Comparison of ENCODE assay signal across 9 cellular contexts in genomic region chr2:96927420-96928171, GRCh38.
DNase-seq lines count a peak whose midpoint lies in the region; ATAC-seq and TF ChIP-seq lines count a peak whose summit lies in the region.
"Had no signal": no experiment of that assay in that cellular context is flagged by ENCODE, and none has a peak within 500 bp of the region (broad histone marks: within the 10 kb centered on the region; RNA-seq: fewer than 3 reads in every experiment).

No MANE protein-coding gene starts in this region.

- DNase-seq in NCI-H1417 treated with DMSO at 0.1 percent for 48 hours (lab: John Stamatoyannopoulos, UW), result peak; percentile 24
- DNase-seq in tibial artery, result peak; percentile 55 to 86
- DNase-seq: activated naive CD8-positive, alpha-beta T cell treated with anti-CD3 and anti-CD28 coated beads, Interleukin-2, amount 10 ng/mL, durations not matched to agents 7 days and 5 days had no signal

- H3K9me3 ChIP-seq in tibial artery, result no peaks in the 10 kb centered on the region

- no peaks in the 10 kb centered on the region for H3K36me3 ChIP-seq in tibial artery

- intact Hi-C loops in tibial artery (cut with DNase I; ENCODE audit: low total_unique reads), result no loop called here

- TF ChIP-seq CTCF in tibial artery (IDR thresholded peaks at IDR 0.05), result peak; percentile 27 to 45

- peaks cover 0 to 19% (median 11%) of the 10 kb centered on the region in 4 donors for H3K4me1 ChIP-seq in tibial artery

- ATAC-seq in GM19467 (IDR thresholded peaks at IDR 0.05; ENCODE audit: unreplicated experiment), result no peak
- no peak for ATAC-seq in HG03442 (IDR thresholded peaks at IDR 0.05; ENCODE audit: unreplicated experiment)
- ATAC-seq in HG03571 (IDR thresholded peaks at IDR 0.05; ENCODE audit: unreplicated experiment), result no peak
- no peak for ATAC-seq in HG03039 (IDR thresholded peaks at IDR 0.05; ENCODE audit: unreplicated experiment)

- peak overlapping the region; percentile 38 to 51 for H3K4me3 ChIP-seq in tibial artery

- peak overlapping the region; percentile 95 for H3K27ac ChIP-seq in angular gyrus (ENCODE audit: low read depth, low read length)
- peak overlapping the region; percentile 93 for H3K27ac ChIP-seq in layer of hippocampus (ENCODE audit: low read depth, low read length)
- peak overlapping the region; percentile 59 to 68 for H3K27ac ChIP-seq in tibial artery

- H3K27me3 ChIP-seq in layer of hippocampus (ENCODE audit: control insufficient read depth, insufficient read depth, low read length), result no peaks in the 10 kb centered on the region
- H3K27me3 ChIP-seq in tibial artery, result no peaks in the 10 kb centered on the region
